Comparison of ENCODE assay signal across 22 cellular contexts in the genomic region with DNA sequence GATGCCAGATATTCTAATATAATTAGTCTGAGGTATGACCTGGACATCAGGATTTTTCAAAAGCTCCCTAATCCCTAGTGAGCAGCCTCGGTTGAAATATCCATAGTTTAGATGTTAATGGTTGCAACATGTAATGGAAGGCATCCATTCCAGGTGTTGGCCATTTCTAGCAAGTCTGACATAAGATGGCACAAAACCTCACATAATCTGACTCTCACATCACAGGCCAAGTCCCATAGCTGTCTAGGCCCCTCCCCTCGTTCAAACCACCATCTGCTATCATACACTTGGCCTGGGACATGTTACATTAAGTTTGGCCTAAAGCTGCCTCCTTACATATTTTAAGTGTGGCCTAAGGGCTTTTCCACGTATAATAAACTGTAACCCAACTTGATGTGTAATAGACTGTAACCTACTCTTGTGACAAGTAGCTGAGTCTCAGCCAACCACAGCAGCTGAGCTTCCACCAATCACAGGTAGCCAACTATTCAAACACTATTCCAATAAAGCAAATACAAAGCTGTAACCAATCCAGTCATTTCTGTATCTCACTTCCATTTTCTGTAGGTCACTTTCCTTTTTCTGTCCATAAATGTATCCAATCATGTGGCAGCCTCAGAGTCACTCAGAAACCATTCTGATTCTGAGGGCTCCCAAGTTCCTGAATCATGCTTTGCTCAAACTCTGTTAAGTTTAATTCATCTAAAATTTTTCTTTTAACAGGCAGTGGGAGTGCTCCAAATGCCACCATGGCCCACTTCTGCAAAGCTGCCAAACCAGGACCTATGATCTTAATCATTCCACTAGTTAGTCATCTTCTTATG. TPM values are rescaled to one million over a fixed set of nuclear protein-coding genes. Genes with fewer than 3 reads are reported as not detected.
DNase-seq lines count a peak whose midpoint lies in the region; FAIRE-seq and TF ChIP-seq lines count a peak whose summit lies in the region.
"Had no signal": no experiment of that assay in that cellular context is flagged by ENCODE, and none has a peak within 500 bp of the region (broad histone marks: within the 10 kb centered on the region; RNA-seq: fewer than 3 reads in every experiment).

No MANE protein-coding gene starts in this region.

- H3K9ac ChIP-seq in endodermal cell (ENCODE audit: extremely low read depth, low read length, poor library complexity, severe bottlenecking) = no peak overlapping the region
- H3K9ac ChIP-seq: BLaER1 treated with 17β-estradiol and CSF1 and Interleukin-3, amounts not matched to agents 10 nM and 100 nM had no signal

- peaks cover 2% of the 10 kb centered on the region for H3K36me3 Mint-ChIP-seq in endodermal cell (ENCODE audit: low read depth)

- H3K4me1 Mint-ChIP-seq in endodermal cell = peaks cover 11% of the 10 kb centered on the region

- H3K36me3 ChIP-seq in endodermal cell (ENCODE audit: control insufficient read depth, insufficient read depth, low read length) = no peaks in the 10 kb centered on the region
- H3K36me3 ChIP-seq: colonic mucosa, heart left ventricle, neutrophil had no signal

- no peak overlapping the region for H3K27ac ChIP-seq in endodermal cell (ENCODE audit: low read depth, low read length)
- H3K27ac ChIP-seq: BLaER1 treated with 17β-estradiol and CSF1 and Interleukin-3, amounts not matched to agents 10 nM and 100 nM; colonic mucosa; heart left ventricle; neutrophil; WERI-Rb-1 had no signal

- no peak for TF ChIP-seq POLR2A in GM12892 (IDR thresholded peaks at IDR 0.05; ENCODE audit: low read depth, low read length)

- no peaks in the 10 kb centered on the region for H3K9me3 Mint-ChIP-seq in endodermal cell
- H3K9me3 Mint-ChIP-seq: H9 had no signal

- H3K4me3 ChIP-seq in endodermal cell (ENCODE audit: low read length) = no peak overlapping the region
- H3K4me3 ChIP-seq: BLaER1 treated with 17β-estradiol and CSF1 and Interleukin-3, amounts not matched to agents 10 nM and 100 nM; colonic mucosa; GM12878; heart left ventricle had no signal

- DNase-seq in A172 (ENCODE audit: low spot score) = peak; percentile 31
- DNase-seq in CD1c-positive myeloid dendritic cell (ENCODE audit: extremely low spot score) = peak; percentile 70
- peak; percentile 24 for DNase-seq in MV-4-11 (lab: John Stamatoyannopoulos, UW)
- DNase-seq in endodermal cell = peak; percentile 10
- no peak for DNase-seq in GM12892 (ENCODE audit: insufficient read length)
- DNase-seq in NK-92 (lab: John Stamatoyannopoulos, UW; ENCODE audit: unreplicated experiment) = no peak
- no peak for DNase-seq in NCI-H146 treated with DMSO at 0.1 percent for 48 hours (lab: John Stamatoyannopoulos, UW; ENCODE audit: unreplicated experiment)
- DNase-seq: amygdala; colonic mucosa; EL; H9; heart left ventricle; kidney; NCI-H1092 treated with DMSO at 0.1 percent for 48 hours; NCI-H446 treated with DMSO at 0.1 percent for 48 hours; right cardiac atrium; stimulated activated CD4-positive, alpha-beta T cell treated with anti-CD3 and anti-CD28 coated beads, Interleukin-2, amount 100 ng/mL, for 48 hours; WERI-Rb-1 had no signal

- no peaks in the 10 kb centered on the region for H3K27me3 ChIP-seq in endodermal cell (ENCODE audit: control insufficient read depth, insufficient read depth, low read length, poor library complexity, severe bottlenecking)
- H3K27me3 ChIP-seq: BLaER1 treated with 17β-estradiol and CSF1 and Interleukin-3, amounts not matched to agents 10 nM and 100 nM; colonic mucosa; heart left ventricle; neutrophil had no signal

- peaks cover 5% of the 10 kb centered on the region for H3K4me1 ChIP-seq in endodermal cell (ENCODE audit: control insufficient read depth, insufficient read depth, low read length)
- H3K4me1 ChIP-seq: colonic mucosa, heart left ventricle had no signal

- no peaks in the 10 kb centered on the region for H3K27me3 Mint-ChIP-seq in endodermal cell (ENCODE audit: insufficient read depth)

- 89 to 95% methylated on average over 2 to 3 of the region's 3 CpGs for WGBS in endodermal cell (ENCODE audit: insufficient coverage in 1 of 2, insufficient read length in 1 of 2), 2 experiments

- no peak overlapping the region for H3K27ac Mint-ChIP-seq in endodermal cell

- no peak for TF ChIP-seq CTCF in endodermal cell (conservative IDR thresholded peaks at IDR 0.05)

- H3K9me3 ChIP-seq in endodermal cell (ENCODE audit: control insufficient read depth, low read length) = no peaks in the 10 kb centered on the region
- H3K9me3 ChIP-seq: BLaER1 treated with 17β-estradiol and CSF1 and Interleukin-3, amounts not matched to agents 10 nM and 100 nM; colonic mucosa; heart left ventricle; neutrophil had no signal

- H3K4me3 Mint-ChIP-seq in endodermal cell = no peak overlapping the region
- H3K4me3 Mint-ChIP-seq: H9 had no signal

- FAIRE-seq in GM12892 (lab: Jason Lieb, UNC) = no peak
- FAIRE-seq: GM12878, kidney, RCC 7860 had no signal

RNA-seq across cellular contexts. Expression of a gene that starts 59.4 kb away (rescaled TPM):
- total RNA-seq in A172 (2014; rRNA removed; shearing (Covaris generic)) = 47.5 and 50.5 TPM in 2 replicates
- total RNA-seq in endodermal cell = 10 to 100 TPM; 14.8 to 53.0 TPM
- polyA plus RNA-seq in endodermal cell (2013, experiment 1 of 2) = 65.9 TPM
- polyA plus RNA-seq in endodermal cell (2013, experiment 2 of 2) = 55.3 TPM
- 0.13 TPM for polyA plus RNA-seq in GM12892 (2012; ENCODE audit: missing spikeins)

Comparison
In these comparisons a context has a peak if more than half of its experiments do, and no peak if none do; other contexts are left out.
1. DNase-seq: peak in A172 (single experiment), CD1c-positive myeloid dendritic cell (single experiment), MV-4-11 (single experiment) and endodermal cell (single experiment); none in GM12892 (single experiment), NK-92 (single experiment) and NCI-H146 treated with DMSO at 0.1 percent for 48 hours (single experiment).